18 cellular contexts compared by ENCODE assay signal in the genomic region with DNA sequence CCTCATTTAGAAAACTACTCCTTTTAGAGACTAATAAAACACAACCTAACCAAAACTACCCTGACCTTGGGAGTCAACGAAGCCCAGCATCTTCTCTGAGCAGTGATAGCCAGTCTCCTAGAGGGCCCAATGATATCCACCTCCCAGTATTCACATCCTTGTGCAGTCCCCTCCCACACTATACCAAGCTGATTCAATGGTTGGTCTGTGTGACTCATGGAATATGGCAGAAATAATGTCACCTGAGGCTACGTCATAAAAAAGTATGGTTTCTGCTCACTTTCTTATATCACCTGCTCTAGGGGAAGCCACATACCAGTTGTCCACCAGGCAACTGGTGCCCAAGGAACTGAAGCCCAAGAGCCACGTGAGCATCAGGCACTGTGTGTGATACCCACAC. TPM values are rescaled to one million over a fixed set of nuclear protein-coding genes. Genes with fewer than 3 reads are reported as not detected.
DNase-seq lines count a peak whose midpoint lies in the region; ATAC-seq, FAIRE-seq and TF ChIP-seq lines count a peak whose summit lies in the region.
"Had no signal": no experiment of that assay in that cellular context is flagged by ENCODE, and none has a peak within 500 bp of the region (broad histone marks: within the 10 kb centered on the region; RNA-seq: fewer than 3 reads in every experiment).

No MANE protein-coding gene starts in this region.

- no peak for TF ChIP-seq CTCF in suprapubic skin (IDR thresholded peaks at IDR 0.05)

- H3K9me3 ChIP-seq in adipocyte (ENCODE audit: control insufficient read depth, low read length): no peaks in the 10 kb centered on the region
- H3K9me3 ChIP-seq in suprapubic skin: no peaks in the 10 kb centered on the region
- H3K9me3 ChIP-seq: right atrium auricular region, thoracic aorta had no signal

- peak; percentile 9 for FAIRE-seq in HTR-8/SVneo (lab: Jason Lieb, UNC)
- FAIRE-seq: GM18507 had no signal

- peaks cover 69% of the 10 kb centered on the region for H3K4me1 ChIP-seq in adipocyte (ENCODE audit: control insufficient read depth, insufficient read depth, low read length)
- H3K4me1 ChIP-seq in suprapubic skin: no peaks in the 10 kb centered on the region
- H3K4me1 ChIP-seq: right atrium auricular region had no signal

- H3K27me3 ChIP-seq in adipocyte (replicated peaks; ENCODE audit: control insufficient read depth, insufficient read depth, low read length) (no peaks in the 10 kb centered on the region), suprapubic skin (no peaks in the 10 kb centered on the region)
- H3K27me3 ChIP-seq: cardiac muscle cell, right atrium auricular region had no signal

- peak overlapping the region; percentile 66 for H3K9ac ChIP-seq in adipocyte (ENCODE audit: low read length)

- peaks cover 42% of the 10 kb centered on the region for H3K36me3 ChIP-seq in adipocyte (ENCODE audit: control insufficient read depth, insufficient read depth, low read length, severe bottlenecking)
- peaks cover 38% of the 10 kb centered on the region for H3K36me3 ChIP-seq in suprapubic skin

- peak; percentile 87 to 99 for ATAC-seq in activated T-cell treated with anti-CD3 and anti-CD28 coated beads, Interleukin-2, amount 50 U/mL, for 4 hours
- ATAC-seq in stimulated activated effector memory CD8-positive, alpha-beta T cell treated with anti-CD3 and anti-CD28 coated beads, Interleukin-12 subunit alpha, Interleukin-12 subunit beta, amount 100 ng/mL, for 72 hours: peak; percentile 95

- TF ChIP-seq EP300 in suprapubic skin (IDR thresholded peaks at IDR 0.05): no peak

- DNase-seq in activated T-cell treated with anti-CD3 and anti-CD28 coated beads, Interleukin-2, amount 50 U/mL, for 4 hours: no peak
- DNase-seq in activated T-cell treated with anti-CD3 and anti-CD28 coated beads for 4 hours (no peak), HTR-8/SVneo (ENCODE audit: insufficient read length, low spot score) (no peak), adipocyte (ENCODE audit: low read depth) (no peak), hypothalamus (lab: John Stamatoyannopoulos, UW) (no peak), suprapubic skin (ENCODE audit: low spot score in 2 of 2) (no peak)
- DNase-seq in stimulated activated effector memory CD8-positive, alpha-beta T cell treated with anti-CD3 and anti-CD28 coated beads, Interleukin-12 subunit alpha, Interleukin-12 subunit beta, amount 100 ng/mL, for 72 hours (ENCODE audit: low spot score in 2 of 2): no peak
- no peak for DNase-seq in activated CD8-positive, alpha-beta memory T cell treated with anti-CD3 and anti-CD28 coated beads, Interleukin-2, amount 50 U/mL, for 4 hours
- DNase-seq: activated CD4-positive, alpha-beta T cell treated with anti-CD3 and anti-CD28 coated beads, Interleukin-2, amount 50 U/mL, for 1 hour; C1 segment of cervical spinal cord; EL; NCI-H1436 treated with DMSO at 0.1 percent for 48 hours; NCI-H526 treated with DMSO at 0.1 percent for 48 hours had no signal

- peak overlapping the region; percentile 74 for H3K27ac Mint-ChIP-seq in stimulated activated effector memory CD8-positive, alpha-beta T cell treated with anti-CD3 and anti-CD28 coated beads, Interleukin-12 subunit alpha, Interleukin-12 subunit beta, amount 100 ng/mL, for 72 hours

- no peaks in the 10 kb centered on the region for H3K9me3 Mint-ChIP-seq in activated T-cell treated with anti-CD3 and anti-CD28 coated beads, Interleukin-2, amount 50 U/mL, for 4 hours
- H3K9me3 Mint-ChIP-seq in stimulated activated effector memory CD8-positive, alpha-beta T cell treated with anti-CD3 and anti-CD28 coated beads, Interleukin-12 subunit alpha, Interleukin-12 subunit beta, amount 100 ng/mL, for 72 hours: no peaks in the 10 kb centered on the region
- H3K9me3 Mint-ChIP-seq: IgD-negative memory B cell had no signal

- no peak for TF ChIP-seq POLR2A in suprapubic skin (IDR thresholded peaks at IDR 0.05)

- H3K36me3 Mint-ChIP-seq in activated T-cell treated with anti-CD3 and anti-CD28 coated beads, Interleukin-2, amount 50 U/mL, for 4 hours (ENCODE audit: insufficient read depth): peaks cover 26% of the 10 kb centered on the region
- peaks cover 48% of the 10 kb centered on the region for H3K36me3 Mint-ChIP-seq in stimulated activated effector memory CD8-positive, alpha-beta T cell treated with anti-CD3 and anti-CD28 coated beads, Interleukin-12 subunit alpha, Interleukin-12 subunit beta, amount 100 ng/mL, for 72 hours

- H3K4me3 ChIP-seq in adipocyte (ENCODE audit: low read length) (peak overlapping the region; percentile 43), suprapubic skin (no peak overlapping the region)
- H3K4me3 ChIP-seq: cardiac muscle cell, right atrium auricular region, thoracic aorta had no signal

- no peak overlapping the region for H3K27ac ChIP-seq in suprapubic skin
- H3K27ac ChIP-seq: cardiac muscle cell, right atrium auricular region, thoracic aorta had no signal

- H3K4me3 Mint-ChIP-seq in activated T-cell treated with anti-CD3 and anti-CD28 coated beads, Interleukin-2, amount 50 U/mL, for 4 hours: no peak overlapping the region
- no peak overlapping the region for H3K4me3 Mint-ChIP-seq in stimulated activated effector memory CD8-positive, alpha-beta T cell treated with anti-CD3 and anti-CD28 coated beads, Interleukin-12 subunit alpha, Interleukin-12 subunit beta, amount 100 ng/mL, for 72 hours
- H3K4me3 Mint-ChIP-seq: IgD-negative memory B cell had no signal

- peaks cover 10% of the 10 kb centered on the region for H3K4me1 Mint-ChIP-seq in activated T-cell treated with anti-CD3 and anti-CD28 coated beads, Interleukin-2, amount 50 U/mL, for 4 hours (ENCODE audit: low read depth)
- H3K4me1 Mint-ChIP-seq in stimulated activated effector memory CD8-positive, alpha-beta T cell treated with anti-CD3 and anti-CD28 coated beads, Interleukin-12 subunit alpha, Interleukin-12 subunit beta, amount 100 ng/mL, for 72 hours: peaks cover 9% of the 10 kb centered on the region

- 98% methylated on average over 3 of the region's 3 CpGs for WGBS in suprapubic skin

- no peaks in the 10 kb centered on the region for H3K27me3 Mint-ChIP-seq in activated T-cell treated with anti-CD3 and anti-CD28 coated beads, Interleukin-2, amount 50 U/mL, for 4 hours (ENCODE audit: low read depth)
- H3K27me3 Mint-ChIP-seq: IgD-negative memory B cell had no signal

RNA-seq across cellular contexts. Expression of a gene that starts 21.4 kb away (rescaled TPM):
- total RNA-seq in activated T-cell treated with anti-CD3 and anti-CD28 coated beads, Interleukin-2, amount 50 U/mL, for 4 hours: 10 to 100 TPM; 12.1 to 12.4 (median 12.3) TPM
- total RNA-seq in suprapubic skin: 10 to 100 TPM; 20.6 to 34.6 (median 28.2) TPM

RNA-seq across cellular contexts. Expression of a gene that starts 28.2 kb away (rescaled TPM):
- 100 to 1,000 TPM; 228 to 273 (median 249) TPM for total RNA-seq in activated T-cell treated with anti-CD3 and anti-CD28 coated beads, Interleukin-2, amount 50 U/mL, for 4 hours
- 100 to 1,000 TPM in 3 of 4 donors, 10 to 100 TPM in 1; 87.3 to 184 (median 128) TPM for total RNA-seq in suprapubic skin

RNA-seq across cellular contexts. Expression of a gene that starts 29.0 kb away (rescaled TPM):
- total RNA-seq in activated T-cell treated with anti-CD3 and anti-CD28 coated beads, Interleukin-2, amount 50 U/mL, for 4 hours: 10 to 100 TPM; 38.9 to 52.9 (median 44.6) TPM
- 10 to 100 TPM; 43.5 to 63.5 (median 58.7) TPM for total RNA-seq in suprapubic skin
